In genomic region chr12:28998662-28999120, GRCh38 we compare ENCODE assay signal across 8 cellular contexts.
DNase-seq lines count a peak whose midpoint lies in the region; TF ChIP-seq lines count a peak whose summit lies in the region.

No MANE protein-coding gene starts in this region.

- no peaks in the 10 kb centered on the region for H3K36me3 ChIP-seq in GM06990 (ENCODE audit: control insufficient read depth, insufficient read depth, low read length)

- H3K27me3 ChIP-seq in GM06990 (replicated peaks; ENCODE audit: control insufficient read depth, insufficient read depth, low read length): no peaks in the 10 kb centered on the region

- DNase-seq in GM06990 (ENCODE audit: extremely low read depth, insufficient read length) (no peak), NCI-H2171 treated with DMSO at 0.1 percent for 48 hours (lab: John Stamatoyannopoulos, UW) (peak; percentile 61), epithelial cell of esophagus (ENCODE audit: low read depth) (peak; percentile 44), putamen (ENCODE audit: low spot score) (peak; percentile 20), NCI-H1417 treated with DMSO at 0.1 percent for 48 hours (lab: John Stamatoyannopoulos, UW) (no peak), epidermal melanocyte (ENCODE audit: insufficient read length, low spot score) (no peak), NCI-H69 (lab: John Stamatoyannopoulos, UW) (no peak)

- TF ChIP-seq CTCF in 22Rv1 (IDR thresholded peaks at IDR 0.05) (peak; percentile 76), GM06990 (IDR thresholded peaks at IDR 0.05; ENCODE audit: insufficient read depth, low read length, poor library complexity, severe bottlenecking) (peak; percentile 47), epithelial cell of esophagus (IDR thresholded peaks at IDR 0.05; ENCODE audit: insufficient read depth, low read depth, low read length, missing control alignments) (peak; percentile 60)

- H3K4me3 ChIP-seq in GM06990 (replicated peaks; ENCODE audit: low read depth, low read length) (no peak overlapping the region), epithelial cell of esophagus (ENCODE audit: low read length) (no peak overlapping the region)

- H3K27ac ChIP-seq in 22Rv1: no peak overlapping the region

Comparison
In these comparisons a context has a peak if more than half of its experiments do, and no peak if none do; other contexts are left out.
1. DNase-seq: peak in NCI-H2171 treated with DMSO at 0.1 percent for 48 hours (single experiment), epithelial cell of esophagus (single experiment) and putamen (single experiment); none in GM06990 (single experiment), NCI-H1417 treated with DMSO at 0.1 percent for 48 hours (single experiment), epidermal melanocyte (single experiment) and NCI-H69 (single experiment).
2. Peak in every context shown above with its lines, with median percentiles within 50 percentile points of each other: CTCF ChIP-seq.